ENCODE assay signal across 19 cellular contexts in the genomic region with DNA sequence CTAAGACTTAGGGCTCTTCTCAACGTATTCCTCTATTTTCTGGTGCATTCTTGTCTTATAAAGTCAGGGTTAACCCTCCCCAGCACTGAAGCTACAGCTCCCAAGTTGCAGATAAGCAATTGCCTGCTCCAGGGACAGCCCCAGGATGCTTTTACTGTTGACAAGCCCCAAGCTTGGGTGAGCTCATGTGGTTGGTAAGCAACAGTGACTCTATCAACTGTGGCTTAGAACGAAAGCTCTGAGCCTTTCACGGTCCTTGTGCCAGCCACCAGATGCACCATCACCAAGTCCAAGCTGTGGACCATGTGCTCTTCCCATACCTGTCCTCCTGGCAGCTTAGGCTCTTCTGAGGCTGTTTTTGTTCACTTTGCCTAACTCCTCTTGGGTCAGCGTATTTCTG. TPM values are rescaled to one million over a fixed set of nuclear protein-coding genes. Genes with fewer than 3 reads are reported as not detected.
A peak's percentile ranks its signal among the peaks of the same experiment; 100 is the strongest.
DNase-seq lines count a peak whose midpoint lies in the region; ATAC-seq and TF ChIP-seq lines count a peak whose summit lies in the region.
"Had no signal": no experiment of that assay in that cellular context is flagged by ENCODE, and none has a peak within 500 bp of the region (broad histone marks: within the 10 kb centered on the region; RNA-seq: fewer than 3 reads in every experiment).

No MANE protein-coding gene starts in this region.

- dilution Hi-C loops in IMR-90 (cut with HindIII; ENCODE audit: low sequenced_read_pairs, unreplicated experiment), result no loop called here

- in situ Hi-C loops in IMR-90 (cut with MboI; ENCODE audit: low sequenced_read_pairs) (no loop called here), gastrocnemius medialis (cut with MboI; ENCODE audit: low sequenced_read_pairs in 4 of 4) (loop anchor here in 1 of 4 donors (5.0 kb wide), 1 partner anchor 117 kb away; no protein-coding TSS in a partner anchor), GM13977 (cut with MboI; ENCODE audit: low pct_unique_long_range_greater_than_20kb, low sequenced_read_pairs, unreplicated experiment) (no loop called here)

- peak overlapping the region; percentile 10 for H3K14ac ChIP-seq in IMR-90 (replicated peaks; ENCODE audit: low read depth, low read length)

- no peak overlapping the region for H4K91ac ChIP-seq in IMR-90 (ENCODE audit: insufficient read depth, low read depth, low read length)

- no peak overlapping the region for H3K27ac ChIP-seq in IMR-90 (ENCODE audit: insufficient read depth, low read length)
- peak overlapping the region; percentile 0 to 96 (median 86) for H3K27ac ChIP-seq in gastrocnemius medialis
- H3K27ac ChIP-seq in heart left ventricle, result no peak overlapping the region
- H3K27ac ChIP-seq: adrenal gland, skin epidermis had no signal

- no peak overlapping the region for H3K27ac Mint-ChIP-seq in activated T-cell treated with anti-CD3 and anti-CD28 coated beads, Interleukin-2, amount 50 U/mL, for 72 hours

- no peaks in the 10 kb centered on the region for H4K20me1 ChIP-seq in IMR-90 (ENCODE audit: insufficient read depth, low read length)

- peaks cover 17% of the 10 kb centered on the region for H3K27me3 Mint-ChIP-seq in activated T-cell treated with anti-CD3 and anti-CD28 coated beads, Interleukin-2, amount 50 U/mL, for 72 hours (ENCODE audit: low read depth)

- CTCF ChIA-PET in IMR-90 (lab: Yijun Ruan, JAX), result interaction anchor here (1.0 to 1.2 kb wide), 2 partner anchors 118 to 275 kb away, joined by 3 read pairs; no protein-coding TSS in a partner anchor

- no peak overlapping the region for H3K9ac ChIP-seq in IMR-90 (ENCODE audit: low read depth, low read length)

- H2BK20ac ChIP-seq in IMR-90 (ENCODE audit: low read depth, low read length), result no peak overlapping the region

- H4K5ac ChIP-seq in IMR-90 (ENCODE audit: low read depth, low read length), result no peak overlapping the region

- no peak overlapping the region for H3K4ac ChIP-seq in IMR-90 (ENCODE audit: low read depth, low read length)

- H3K18ac ChIP-seq in IMR-90 (ENCODE audit: low read depth, low read length), result no peak overlapping the region

- H3K4me3 Mint-ChIP-seq in activated T-cell treated with anti-CD3 and anti-CD28 coated beads, Interleukin-2, amount 50 U/mL, for 72 hours, result peak overlapping the region in 1 of 2 donors; percentile 34
- H3K4me3 Mint-ChIP-seq: activated T-cell treated with anti-CD3 and anti-CD28 coated beads, Interleukin-2, amount 50 U/mL, for 4 hours had no signal

- no peak overlapping the region for H2BK120ac ChIP-seq in IMR-90 (ENCODE audit: low read depth, low read length)

- TF ChIP-seq RAD21 in IMR-90 (IDR thresholded peaks at IDR 0.05; ENCODE audit: low read length), result no peak

- no peak overlapping the region for H2AK9ac ChIP-seq in IMR-90 (replicated peaks; ENCODE audit: low read depth, low read length, poor library complexity)

- peaks cover 13% of the 10 kb centered on the region for H3K9me1 ChIP-seq in IMR-90 (ENCODE audit: insufficient read depth, low read length)

- no peak overlapping the region for H2BK5ac ChIP-seq in IMR-90 (ENCODE audit: low read depth, low read length, poor library complexity, severe bottlenecking)

- H3K36me3 Mint-ChIP-seq in activated T-cell treated with anti-CD3 and anti-CD28 coated beads, Interleukin-2, amount 50 U/mL, for 72 hours (ENCODE audit: insufficient read depth in 2 of 2), result no peaks in the 10 kb centered on the region

- peak overlapping the region; percentile 28; the same call in 1 of the 2 replicates for H2AK5ac ChIP-seq in IMR-90 (ENCODE audit: low read depth, low read length)

- no peak for TF ChIP-seq POLR2A in IMR-90 (IDR thresholded peaks at IDR 0.05; ENCODE audit: low read depth, low read length)
- TF ChIP-seq POLR2A in gastrocnemius medialis (IDR thresholded peaks at IDR 0.05), result no peak
- no peak for TF ChIP-seq POLR2A in heart left ventricle (IDR thresholded peaks at IDR 0.05)

- H3K36me3 ChIP-seq in IMR-90 (ENCODE audit: control insufficient read depth, insufficient read depth, low read length) (no peaks in the 10 kb centered on the region), gastrocnemius medialis (no peaks in the 10 kb centered on the region), heart left ventricle (peaks cover 0 to 8% (median 0%) of the 10 kb centered on the region in 9 donors)
- H3K36me3 ChIP-seq: adrenal gland, heart right ventricle had no signal

- no peak overlapping the region for H2AFZ ChIP-seq in IMR-90 (replicated peaks; ENCODE audit: low read length, poor library complexity)

- no peak overlapping the region for H3K23ac ChIP-seq in IMR-90 (ENCODE audit: low read depth, low read length)

- H3K4me1 ChIP-seq in IMR-90 (ENCODE audit: control insufficient read depth, insufficient read depth, low read length), result peaks cover 9% of the 10 kb centered on the region; the same call in 1 of the 2 replicates
- peaks cover 73 to 80% of the 10 kb centered on the region in 2 donors for H3K4me1 ChIP-seq in gastrocnemius medialis
- H3K4me1 ChIP-seq in heart left ventricle, result peaks cover 0 to 65% (median 31%) of the 10 kb centered on the region in 12 donors
- H3K4me1 ChIP-seq: adrenal gland had no signal

- H3K4me1 Mint-ChIP-seq in activated T-cell treated with anti-CD3 and anti-CD28 coated beads, Interleukin-2, amount 50 U/mL, for 72 hours (ENCODE audit: low read depth), result peaks cover 13% of the 10 kb centered on the region

- peak; percentile 57 to 69 for ATAC-seq in activated T-cell treated with anti-CD3 and anti-CD28 coated beads, Interleukin-2, amount 50 U/mL, for 72 hours (replicated peaks in 1 of 2)
- peak; percentile 62 for ATAC-seq in HG02588 (IDR thresholded peaks at IDR 0.05; ENCODE audit: unreplicated experiment)
- ATAC-seq in IMR-90 (ENCODE audit: low read depth), result no peak
- ATAC-seq in gastrocnemius medialis, result no peak
- ATAC-seq in heart left ventricle, result no peak
- ATAC-seq: mucosa of descending colon had no signal

- H3K9me3 ChIP-seq in IMR-90 (ENCODE audit: control insufficient read depth, insufficient read depth, low read length) (no peaks in the 10 kb centered on the region), gastrocnemius medialis (no peaks in the 10 kb centered on the region), heart left ventricle (no peaks in the 10 kb centered on the region)
- H3K9me3 ChIP-seq: adrenal gland, heart right ventricle, mucosa of descending colon had no signal

- H3K27me3 ChIP-seq in IMR-90 (ENCODE audit: control insufficient read depth, insufficient read depth, low read length) (no peaks in the 10 kb centered on the region), gastrocnemius medialis (no peaks in the 10 kb centered on the region), heart left ventricle (no peaks in the 10 kb centered on the region)
- H3K27me3 ChIP-seq: adrenal gland, heart right ventricle had no signal

- POLR2A ChIA-PET in IMR-90 (lab: Charles Lee; ENCODE audit: unreplicated experiment), result interaction anchor here (0.6 to 1.6 kb wide), 2 partner anchors 14 to 176 kb away, joined by 3 to 4 read pairs; a partner anchor contains a TSS

- DNase-seq in activated T-cell treated with anti-CD3 and anti-CD28 coated beads, Interleukin-2, amount 50 U/mL, for 72 hours, result peak in 1 of 2 donors; percentile 17
- no peak for DNase-seq in activated T-cell treated with anti-CD3 and anti-CD28 coated beads, Interleukin-2, amount 50 U/mL, for 1 hour
- peak; percentile 20 for DNase-seq in IMR-90
- DNase-seq in gastrocnemius medialis, result no peak
- no peak for DNase-seq in GM13977 (ENCODE audit: low spot score)
- no peak for DNase-seq in heart left ventricle
- DNase-seq in glomerular visceral epithelial cell (ENCODE audit: extremely low spot score), result no peak
- DNase-seq: activated CD4-positive, CD25-positive, alpha-beta regulatory T cell treated with anti-CD3 and anti-CD28 coated beads, Interleukin-2, amount 50 U/mL, for 72 hours; activated T-cell treated with anti-CD3 and anti-CD28 coated beads, Interleukin-2, amount 50 U/mL, for 4 hours; adrenal gland; GDM1; heart right ventricle; KBM-7; kidney; mucosa of descending colon; NCI-H1436 treated with DMSO at 0.1 percent for 48 hours; NCI-H524 treated with DMSO at 0.1 percent for 48 hours had no signal

- no peak overlapping the region for H4K8ac ChIP-seq in IMR-90 (ENCODE audit: low read depth in 2 of 2, low read length in 2 of 2)

- H3K56ac ChIP-seq in IMR-90 (ENCODE audit: extremely low read depth, insufficient read depth, low read length), result no peak overlapping the region

- BruUV-seq in IMR-90 (replicated peaks; lab: Mats Ljungman, UMichigan), result no TSS peak

- H3K9me3 Mint-ChIP-seq in activated T-cell treated with anti-CD3 and anti-CD28 coated beads, Interleukin-2, amount 50 U/mL, for 72 hours, result no peaks in the 10 kb centered on the region
- H3K9me3 Mint-ChIP-seq: activated T-cell treated with anti-CD3 and anti-CD28 coated beads, Interleukin-2, amount 50 U/mL, for 4 hours had no signal

- H3K4me3 ChIP-seq in IMR-90 (ENCODE audit: insufficient read depth, low read depth, low read length) (no peak overlapping the region), gastrocnemius medialis (no peak overlapping the region), heart left ventricle (no peak overlapping the region)
- H3K4me3 ChIP-seq: adrenal gland, heart right ventricle, mucosa of descending colon, skin epidermis had no signal

- H3K4me2 ChIP-seq in IMR-90 (ENCODE audit: low read depth, low read length), result no peak overlapping the region

- H2BK15ac ChIP-seq in IMR-90 (ENCODE audit: low read depth, low read length), result no peak overlapping the region

- WGBS in IMR-90 (ENCODE audit: extremely low coverage in 2 of 2, insufficient read length in 1 of 2), 2 experiments, result no CpG with 5 or more reads among the region's 4 CpGs
- WGBS in heart left ventricle, 4 donors, result 66 to 78% (median 73%) methylated on average over 3 to 4 of the region's 4 CpGs

- intact Hi-C loops in IMR-90 (cut with micrococcal nuclease) (no loop called here), gastrocnemius medialis (cut with DNase I; ENCODE audit: low total_unique reads) (no loop called here), heart left ventricle (cut with DNase I) (no loop called here)

- peaks cover 3 to 17% of the 10 kb centered on the region in 2 experiments for H3K79me1 ChIP-seq in IMR-90 (ENCODE audit: low read depth in 1 of 2, low read length in 2 of 2)

- TF ChIP-seq CTCF in IMR-90 (conservative IDR thresholded peaks at IDR 0.05; ENCODE audit: low read depth, low read length) (no peak), gastrocnemius medialis (IDR thresholded peaks at IDR 0.05 in 4 of 5, conservative IDR thresholded peaks at IDR 0.05 in 1 of 5) (no peak), GM13977 (IDR thresholded peaks at IDR 0.05; ENCODE audit: extremely low read depth, insufficient read depth, missing control alignments) (no peak), heart left ventricle (IDR thresholded peaks at IDR 0.05) (no peak)

RNA-seq across cellular contexts. Expression of a gene that starts 13.5 kb away (rescaled TPM):
- 1 to 10 TPM in 1 of 2 donors, under 1 TPM in 1; 0.60 to 1.8 TPM for total RNA-seq in activated T-cell treated with anti-CD3 and anti-CD28 coated beads, Interleukin-2, amount 50 U/mL, for 72 hours
- 3.4 and 4.4 TPM in 2 replicates for total RNA-seq in IMR-90 (2012; rRNA removed)
- polyA plus RNA-seq in IMR-90 (2012; rRNA removed), result 1.6 and 2.7 TPM in 2 replicates
- polyA plus RNA-seq in IMR-90 (2012; cell fraction: cytosol; rRNA removed), result 1.6 and 1.9 TPM in 2 replicates
- polyA plus RNA-seq in IMR-90 (2012; cell fraction: nucleus; rRNA removed; ENCODE audit: low replicate concordance), result 2.0 and 2.4 TPM in 2 replicates
- 10 to 100 TPM in 1 of 4 donors, 1 to 10 TPM in 3; 4.2 to 17.3 (median 6.8) TPM for total RNA-seq in gastrocnemius medialis
- total RNA-seq in heart left ventricle, result 1 to 10 TPM; 3.4 to 8.3 (median 6.2) TPM
- polyA plus RNA-seq in heart left ventricle, result 1 to 10 TPM; 1.8 to 4.4 TPM

Comparison
In these comparisons a context has a peak if more than half of its experiments do, and no peak if none do; other contexts are left out.
1. ATAC-seq: peak in activated T-cell treated with anti-CD3 and anti-CD28 coated beads, Interleukin-2, amount 50 U/mL, for 72 hours (2 of 2) and HG02588 (single experiment); none in IMR-90 (single experiment), gastrocnemius medialis (0 of 2) and heart left ventricle (0 of 4).
2. H3K27ac ChIP-seq: peak in gastrocnemius medialis (4 of 4); none in IMR-90 (single experiment) and heart left ventricle (0 of 12).